Comparison of ENCODE assay signal across 34 cellular contexts in the genomic region with DNA sequence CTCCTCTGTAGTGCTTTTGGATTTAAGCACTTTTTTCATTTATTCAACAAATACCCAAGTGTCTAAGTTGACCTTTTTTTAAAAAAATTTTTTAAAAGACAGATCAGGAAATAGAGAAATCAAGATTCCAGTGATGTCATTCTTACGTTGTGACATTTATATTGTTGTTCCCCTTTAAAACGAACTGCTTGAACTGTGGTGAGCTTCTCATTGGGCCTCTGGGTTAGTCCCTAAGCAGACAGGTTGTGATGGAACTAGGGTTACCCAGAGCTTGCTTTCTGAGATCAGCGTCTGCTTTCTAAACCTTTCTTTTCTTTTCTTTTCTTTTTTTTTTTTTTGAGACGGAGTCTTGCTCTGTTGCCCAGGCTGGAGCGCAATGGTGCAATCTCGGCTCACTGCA. TPM values are rescaled to one million over a fixed set of nuclear protein-coding genes. Genes with fewer than 3 reads are reported as not detected.
"Had no signal": no experiment of that assay in that cellular context is flagged by ENCODE, and none has a peak within 500 bp of the region (broad histone marks: within the 10 kb centered on the region; RNA-seq: fewer than 3 reads in every experiment).

No MANE protein-coding gene starts in this region.

- DNase-seq: activated B cell treated with CpG ODN at 0.5 μM for 24 hours; activated CD4-positive, alpha-beta memory T cell treated with anti-CD3 and anti-CD28 coated beads, Interleukin-2, amount 10 ng/mL, durations not matched to agents 7 days and 5 days; activated CD4-positive, alpha-beta T cell treated with anti-CD3 and anti-CD28 coated beads, Interleukin-2, amount 10 ng/mL, durations not matched to agents 24 days and 14 days; activated CD4-positive, alpha-beta T cell treated with anti-CD3 and anti-CD28 coated beads, Interleukin-2, amount 50 U/mL, for 4 hours; activated CD8-positive, alpha-beta memory T cell treated with anti-CD3 and anti-CD28 coated beads, Interleukin-2, amount 50 U/mL, for 48 hours; activated effector memory CD4-positive, alpha-beta T cell treated with Interleukin-2 at 50 U/mL for 16 hours; activated gamma-delta T cell treated with Interleukin-2 at 50 U/mL for 16 hours; activated naive CD4-positive, alpha-beta T cell treated with anti-CD3 and anti-CD28 coated beads, Interleukin-2, amount 50 U/mL, for 16 hours; activated naive CD4-positive, alpha-beta T cell treated with Interleukin-2 at 50 U/mL for 16 hours; activated T-cell treated with anti-CD3 and anti-CD28 coated beads for 4 hours; activated T-cell treated with anti-CD3 and anti-CD28 coated beads, Interleukin-2, amount 50 U/mL, for 24 hours; activated T-cell treated with anti-CD3 and anti-CD28 coated beads, Interleukin-2, amount 50 U/mL, for 72 hours; central memory CD4-positive, alpha-beta T cell; cerebellar nuclear complex; colonic mucosa; effector CD8-positive, alpha-beta T cell; esophagus squamous epithelium; foreskin melanocyte; heart right ventricle; T-cell; T1000; WERI-Rb-1 had no signal

- H3K27me3 ChIP-seq: ascending aorta, breast epithelium, cardiac muscle cell, colonic mucosa had no signal

- H3K27ac Mint-ChIP-seq: activated B cell treated with CpG ODN at 0.5 μM for 24 hours; activated CD4-positive, alpha-beta T cell treated with anti-CD3 and anti-CD28 coated beads, Interleukin-2, amount 10 ng/mL, durations not matched to agents 24 days and 14 days; activated naive CD8-positive, alpha-beta T cell; activated T-cell treated with anti-CD3 and anti-CD28 coated beads, Interleukin-2, amount 50 U/mL, for 24 hours; activated T-cell treated with anti-CD3 and anti-CD28 coated beads, Interleukin-2, amount 50 U/mL, for 72 hours; brain; T-cell; T-helper 1 cell treated with Interleukin-12 subunit alpha and Interleukin-12 subunit beta and Interleukin-4 antibody, amounts not matched to agents 30 μg/mL and 1 μg/mL, for 36 hours; T-helper 2 cell treated with Interferon-gamma antibody and Interleukin-4, amounts not matched to agents 5 μg/mL and 100 μg/mL, for 36 hours had no signal

- H3K4me3 ChIP-seq: ascending aorta, breast epithelium, cardiac muscle cell, colonic mucosa, esophagus squamous epithelium, gastroesophageal sphincter, heart right ventricle had no signal

- H3K4me1 Mint-ChIP-seq: activated B cell treated with CpG ODN at 0.5 μM for 24 hours, brain had no signal

- FAIRE-seq: endometrium had no signal

- H3K9me3 ChIP-seq: ascending aorta, breast epithelium, colonic mucosa, esophagus squamous epithelium, gastroesophageal sphincter, heart right ventricle had no signal

- H3K4me1 ChIP-seq: ascending aorta, breast epithelium, colonic mucosa, esophagus squamous epithelium, gastroesophageal sphincter had no signal

- ATAC-seq: gastroesophageal sphincter, heart right ventricle had no signal

- H3K27ac ChIP-seq: ascending aorta, breast epithelium, cardiac muscle cell, colonic mucosa, epithelial cell of prostate, esophagus squamous epithelium, gastroesophageal sphincter, heart right ventricle, WERI-Rb-1 had no signal

- H3K36me3 ChIP-seq: ascending aorta, breast epithelium, cardiac muscle cell, colonic mucosa, esophagus squamous epithelium, gastroesophageal sphincter, WERI-Rb-1 had no signal

- H3K36me3 Mint-ChIP-seq: brain had no signal

- H3K9me3 Mint-ChIP-seq: activated B cell treated with CpG ODN at 0.5 μM for 24 hours; activated CD4-positive, alpha-beta memory T cell treated with anti-CD3 and anti-CD28 coated beads, Interleukin-2, amount 10 ng/mL, durations not matched to agents 7 days and 5 days; activated CD4-positive, alpha-beta T cell treated with anti-CD3 and anti-CD28 coated beads, Interleukin-2, amount 10 ng/mL, durations not matched to agents 24 days and 14 days; activated T-cell treated with anti-CD3 and anti-CD28 coated beads, Interleukin-2, amount 50 U/mL, for 24 hours; activated T-cell treated with anti-CD3 and anti-CD28 coated beads, Interleukin-2, amount 50 U/mL, for 72 hours; T-cell; T-helper 1 cell treated with Interleukin-12 subunit alpha and Interleukin-12 subunit beta and Interleukin-4 antibody, amounts not matched to agents 30 μg/mL and 1 μg/mL, for 36 hours; T-helper 2 cell treated with Interferon-gamma antibody and Interleukin-4, amounts not matched to agents 5 μg/mL and 100 μg/mL, for 36 hours had no signal

- H3K4me3 Mint-ChIP-seq: activated B cell treated with CpG ODN at 0.5 μM for 24 hours; activated CD4-positive, alpha-beta memory T cell treated with anti-CD3 and anti-CD28 coated beads, Interleukin-2, amount 10 ng/mL, durations not matched to agents 7 days and 5 days; activated CD4-positive, alpha-beta T cell treated with anti-CD3 and anti-CD28 coated beads, Interleukin-2, amount 10 ng/mL, durations not matched to agents 24 days and 14 days; activated naive CD8-positive, alpha-beta T cell; activated T-cell treated with anti-CD3 and anti-CD28 coated beads, Interleukin-2, amount 50 U/mL, for 24 hours; activated T-cell treated with anti-CD3 and anti-CD28 coated beads, Interleukin-2, amount 50 U/mL, for 72 hours; brain; T-cell; T-helper 1 cell treated with Interleukin-12 subunit alpha and Interleukin-12 subunit beta and Interleukin-4 antibody, amounts not matched to agents 30 μg/mL and 1 μg/mL, for 36 hours; T-helper 2 cell treated with Interferon-gamma antibody and Interleukin-4, amounts not matched to agents 5 μg/mL and 100 μg/mL, for 36 hours had no signal

- H3K27me3 Mint-ChIP-seq: activated CD4-positive, alpha-beta memory T cell treated with anti-CD3 and anti-CD28 coated beads, Interleukin-2, amount 10 ng/mL, durations not matched to agents 7 days and 5 days; activated CD4-positive, alpha-beta T cell treated with anti-CD3 and anti-CD28 coated beads, Interleukin-2, amount 10 ng/mL, durations not matched to agents 24 days and 14 days; activated naive CD8-positive, alpha-beta T cell; activated T-cell treated with anti-CD3 and anti-CD28 coated beads, Interleukin-2, amount 50 U/mL, for 24 hours; T-cell had no signal

RNA-seq across cellular contexts. Expression of a gene that starts 22.5 kb away (rescaled TPM):
- total RNA-seq: ascending aorta, fibroblast of lung, fibroblast of villous mesenchyme had no signal
- polyA plus RNA-seq: fibroblast of lung had no signal
